ENCODE assay signal across 11 cellular contexts in genomic region chr1:221718391-221719277, GRCh38. TPM values are rescaled to one million over a fixed set of nuclear protein-coding genes. Genes with fewer than 3 reads are reported as not detected.
A peak's percentile ranks its signal among the peaks of the same experiment; 100 is the strongest.
DNase-seq lines count a peak whose midpoint lies in the region; ATAC-seq, FAIRE-seq and TF ChIP-seq lines count a peak whose summit lies in the region.
"Had no signal": no experiment of that assay in that cellular context is flagged by ENCODE, and none has a peak within 500 bp of the region (broad histone marks: within the 10 kb centered on the region; RNA-seq: fewer than 3 reads in every experiment).

No MANE protein-coding gene starts in this region.

- H3K27me3 ChIP-seq in CD4-positive, CD25-positive, alpha-beta regulatory T cell (ENCODE audit: control insufficient read depth, insufficient read depth, low read length), result no peaks in the 10 kb centered on the region
- no peaks in the 10 kb centered on the region for H3K27me3 ChIP-seq in dorsolateral prefrontal cortex
- H3K27me3 ChIP-seq in small intestine (ENCODE audit: control insufficient read depth in 2 of 2, insufficient read depth in 2 of 2, low read length in 2 of 2), result no peaks in the 10 kb centered on the region

- FAIRE-seq in small intestine (lab: Jason Lieb, UNC), result no peak
- FAIRE-seq: colon had no signal

- DNase-seq in CD4-positive, CD25-positive, alpha-beta regulatory T cell, result no peak
- peak; percentile 7 for DNase-seq in NCI-H226
- DNase-seq in dorsolateral prefrontal cortex, result no peak
- DNase-seq in non-pigmented ciliary epithelial cell (ENCODE audit: low read depth), result peak; percentile 69
- no peak for DNase-seq in activated T-cell treated with anti-CD3 and anti-CD28 coated beads, Interleukin-2, amount 50 U/mL, for 4 hours
- no peak for DNase-seq in activated CD4-positive, alpha-beta T cell treated with anti-CD3 and anti-CD28 coated beads, Interleukin-2, amount 10 ng/mL, durations not matched to agents 24 days and 14 days
- no peak for DNase-seq in small intestine
- DNase-seq in OCI-M2 (lab: John Stamatoyannopoulos, UW; ENCODE audit: unreplicated experiment), result no peak
- DNase-seq: NK-92 treated with Interleukin-12 subunit alpha and Interleukin-12 subunit beta, amount 100 ng/mL, for 24 hours; stimulated activated CD4-positive, alpha-beta T cell treated with anti-CD3 and anti-CD28 coated beads, Interleukin-4, amount 100 ng/mL, for 24 hours had no signal

- H3K36me3 Mint-ChIP-seq in CD4-positive, CD25-positive, alpha-beta regulatory T cell, result peaks cover 49% of the 10 kb centered on the region
- H3K36me3 Mint-ChIP-seq in activated T-cell treated with anti-CD3 and anti-CD28 coated beads, Interleukin-2, amount 50 U/mL, for 4 hours (ENCODE audit: insufficient read depth), result peaks cover 30% of the 10 kb centered on the region
- H3K36me3 Mint-ChIP-seq in activated CD4-positive, alpha-beta T cell treated with anti-CD3 and anti-CD28 coated beads, Interleukin-2, amount 10 ng/mL, durations not matched to agents 24 days and 14 days (ENCODE audit: low read depth), result peaks cover 68% of the 10 kb centered on the region

- peaks cover 13% of the 10 kb centered on the region for H3K36me3 ChIP-seq in CD4-positive, CD25-positive, alpha-beta regulatory T cell (ENCODE audit: control insufficient read depth, insufficient read depth, low read length)
- no peaks in the 10 kb centered on the region for H3K36me3 ChIP-seq in small intestine (ENCODE audit: control insufficient read depth in 2 of 2, insufficient read depth in 2 of 2, low read length in 2 of 2)

- H3K4me1 ChIP-seq in CD4-positive, CD25-positive, alpha-beta regulatory T cell (ENCODE audit: control insufficient read depth, insufficient read depth, low read length, poor library complexity, severe bottlenecking), result peaks cover 67% of the 10 kb centered on the region
- H3K4me1 ChIP-seq in small intestine (ENCODE audit: control insufficient read depth in 2 of 2, insufficient read depth in 1 of 2, low read depth in 1 of 2, low read length in 1 of 2), result peaks cover 0 to 16% of the 10 kb centered on the region in 2 donors

- H3K9me3 ChIP-seq in CD4-positive, CD25-positive, alpha-beta regulatory T cell (ENCODE audit: control insufficient read depth in 2 of 2, low read length in 2 of 2), result peaks cover 2 to 6% of the 10 kb centered on the region in 2 experiments
- H3K9me3 ChIP-seq in small intestine (ENCODE audit: control insufficient read depth, low read depth), result no peaks in the 10 kb centered on the region

- H3K9me3 Mint-ChIP-seq in CD4-positive, CD25-positive, alpha-beta regulatory T cell, result peaks cover 0 to 7% (median 0%) of the 10 kb centered on the region in 7 donors
- peaks cover 5% of the 10 kb centered on the region for H3K9me3 Mint-ChIP-seq in activated T-cell treated with anti-CD3 and anti-CD28 coated beads, Interleukin-2, amount 50 U/mL, for 4 hours
- H3K9me3 Mint-ChIP-seq in activated CD4-positive, alpha-beta T cell treated with anti-CD3 and anti-CD28 coated beads, Interleukin-2, amount 10 ng/mL, durations not matched to agents 24 days and 14 days, result peaks cover 19% of the 10 kb centered on the region

- WGBS in small intestine, 3 donors, result 53 to 68% (median 67%) methylated on average over 5 of the region's 5 CpGs

- peak overlapping the region in 1 of 3 donors; percentile 33 for H3K27ac Mint-ChIP-seq in CD4-positive, CD25-positive, alpha-beta regulatory T cell
- no peak overlapping the region for H3K27ac Mint-ChIP-seq in activated CD4-positive, alpha-beta T cell treated with anti-CD3 and anti-CD28 coated beads, Interleukin-2, amount 10 ng/mL, durations not matched to agents 24 days and 14 days

- peak overlapping the region in 2 of 4 donors; percentile 2 to 56 for H3K4me3 Mint-ChIP-seq in CD4-positive, CD25-positive, alpha-beta regulatory T cell
- H3K4me3 Mint-ChIP-seq in activated T-cell treated with anti-CD3 and anti-CD28 coated beads, Interleukin-2, amount 50 U/mL, for 4 hours, result no peak overlapping the region
- no peak overlapping the region for H3K4me3 Mint-ChIP-seq in activated CD4-positive, alpha-beta T cell treated with anti-CD3 and anti-CD28 coated beads, Interleukin-2, amount 10 ng/mL, durations not matched to agents 24 days and 14 days

- peak overlapping the region; percentile 23 for H3K4me3 ChIP-seq in CD4-positive, CD25-positive, alpha-beta regulatory T cell (ENCODE audit: low read depth, low read length)
- peak overlapping the region in 6 of 59 donors; percentile 6 to 18 (median 10) for H3K4me3 ChIP-seq in dorsolateral prefrontal cortex
- no peak overlapping the region for H3K4me3 ChIP-seq in small intestine (ENCODE audit: low read depth in 1 of 2, low read length in 2 of 2)

- H3K27me3 Mint-ChIP-seq in CD4-positive, CD25-positive, alpha-beta regulatory T cell, result no peaks in the 10 kb centered on the region
- no peaks in the 10 kb centered on the region for H3K27me3 Mint-ChIP-seq in activated T-cell treated with anti-CD3 and anti-CD28 coated beads, Interleukin-2, amount 50 U/mL, for 4 hours (ENCODE audit: low read depth)
- H3K27me3 Mint-ChIP-seq in activated CD4-positive, alpha-beta T cell treated with anti-CD3 and anti-CD28 coated beads, Interleukin-2, amount 10 ng/mL, durations not matched to agents 24 days and 14 days, result no peaks in the 10 kb centered on the region

- no peak for TF ChIP-seq CTCF in dorsolateral prefrontal cortex (IDR thresholded peaks at IDR 0.05 in 54 of 56, conservative IDR thresholded peaks at IDR 0.05 in 2 of 56; ENCODE audit: low read depth in 1 of 56, partially characterized antibody in 56 of 56)

- no peak overlapping the region for H3K27ac ChIP-seq in CD4-positive, CD25-positive, alpha-beta regulatory T cell (ENCODE audit: insufficient read depth, low read length, poor library complexity, severe bottlenecking)
- H3K27ac ChIP-seq in dorsolateral prefrontal cortex (peak overlapping the region in 51 of 59 donors; percentile 3 to 96 (median 62)), small intestine (ENCODE audit: low read depth in 1 of 2, low read length in 1 of 2) (peak overlapping the region in 1 of 2 donors; percentile 40)

- intact Hi-C loops in dorsolateral prefrontal cortex (cut with DNase I), result no loop called here
- intact Hi-C loops in activated CD4-positive, alpha-beta T cell treated with anti-CD3 and anti-CD28 coated beads, Interleukin-2, amount 10 ng/mL, durations not matched to agents 24 days and 14 days (cut with micrococcal nuclease), result loop anchor here (10.0 kb wide), 1 partner anchor 936 kb away; no protein-coding TSS in a partner anchor

- H3K4me1 Mint-ChIP-seq in CD4-positive, CD25-positive, alpha-beta regulatory T cell, result peaks cover 52 to 96% (median 81%) of the 10 kb centered on the region in 4 donors
- peaks cover 39% of the 10 kb centered on the region for H3K4me1 Mint-ChIP-seq in activated T-cell treated with anti-CD3 and anti-CD28 coated beads, Interleukin-2, amount 50 U/mL, for 4 hours (ENCODE audit: low read depth)
- H3K4me1 Mint-ChIP-seq in activated CD4-positive, alpha-beta T cell treated with anti-CD3 and anti-CD28 coated beads, Interleukin-2, amount 10 ng/mL, durations not matched to agents 24 days and 14 days, result peaks cover 70% of the 10 kb centered on the region

- ATAC-seq in CD4-positive, CD25-positive, alpha-beta regulatory T cell (ENCODE audit: low read depth in 2 of 2), result no peak
- ATAC-seq in activated T-cell treated with anti-CD3 and anti-CD28 coated beads, Interleukin-2, amount 50 U/mL, for 4 hours, result no peak

RNA-seq across cellular contexts. Expression of gene DUSP10, which starts 23.3 kb away (rescaled TPM):
- 251 TPM for total RNA-seq in CD4-positive, CD25-positive, alpha-beta regulatory T cell
- 10 to 100 TPM; 30.7 to 42.4 (median 36.1) TPM for polyA plus RNA-seq in CD4-positive, CD25-positive, alpha-beta regulatory T cell
- total RNA-seq in dorsolateral prefrontal cortex, result 10 to 100 TPM in 43 of 120 experiments, 1 to 10 TPM in 77; 2.7 to 28.4 (median 9.0) TPM
- 10 to 100 TPM in 2 of 3 donors, 1 to 10 TPM in 1; 9.4 to 17.1 (median 12.4) TPM for total RNA-seq in activated T-cell treated with anti-CD3 and anti-CD28 coated beads, Interleukin-2, amount 50 U/mL, for 4 hours
- total RNA-seq in activated CD4-positive, alpha-beta T cell treated with anti-CD3 and anti-CD28 coated beads, Interleukin-2, amount 10 ng/mL, durations not matched to agents 24 days and 14 days, result 13.5 and 14.6 TPM in 2 replicates
- polyA plus RNA-seq in small intestine, result 1 to 10 TPM; 1.1 to 2.8 (median 1.4) TPM

Comparison
In these comparisons a context has a peak if more than half of its experiments do, and no peak if none do; other contexts are left out.
1. DNase-seq: peak in NCI-H226 (single experiment) and non-pigmented ciliary epithelial cell (single experiment); none in CD4-positive, CD25-positive, alpha-beta regulatory T cell (0 of 3), dorsolateral prefrontal cortex (0 of 10), activated T-cell treated with anti-CD3 and anti-CD28 coated beads, Interleukin-2, amount 50 U/mL, for 4 hours (single experiment), activated CD4-positive, alpha-beta T cell treated with anti-CD3 and anti-CD28 coated beads, Interleukin-2, amount 10 ng/mL, durations not matched to agents 24 days and 14 days (single experiment), small intestine (single experiment) and OCI-M2 (single experiment).